ENCODE assay signal across 12 cellular contexts in the genomic region with DNA sequence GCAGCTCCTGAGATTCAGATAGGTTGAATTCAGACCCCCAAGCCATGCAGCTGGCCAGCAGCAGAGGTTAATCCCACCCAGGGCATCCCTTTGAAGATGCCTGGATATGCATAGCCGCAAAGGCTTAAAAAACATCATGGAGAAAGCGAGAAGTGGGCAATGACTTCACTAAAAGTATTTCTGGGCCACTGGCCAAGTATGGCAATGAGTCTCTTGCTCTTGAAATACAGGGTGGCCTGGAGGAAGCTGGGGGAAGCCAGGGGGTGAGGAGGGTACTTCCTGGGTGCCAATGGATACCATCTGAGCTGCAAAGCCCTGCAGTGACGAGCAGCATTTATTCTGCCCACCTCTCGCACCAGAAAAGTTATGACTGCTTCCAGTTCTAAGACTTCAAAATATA.
DNase-seq lines count a peak whose midpoint lies in the region; ATAC-seq and TF ChIP-seq lines count a peak whose summit lies in the region.
"Had no signal": no experiment of that assay in that cellular context is flagged by ENCODE, and none has a peak within 500 bp of the region (broad histone marks: within the 10 kb centered on the region; RNA-seq: fewer than 3 reads in every experiment).

No MANE protein-coding gene starts in this region.

- H3K36me3 ChIP-seq in HEK293 (ENCODE audit: control insufficient read depth in 2 of 2, insufficient read depth in 1 of 2, low read length in 2 of 2) (no peaks in the 10 kb centered on the region), mucosa of descending colon (ENCODE audit: low read depth) (no peaks in the 10 kb centered on the region)
- H3K36me3 ChIP-seq: suprapubic skin had no signal

- H3K4me3 ChIP-seq in HEK293 (ENCODE audit: low read depth, low read length) (no peak overlapping the region), mucosa of descending colon (no peak overlapping the region)
- H3K4me3 ChIP-seq: suprapubic skin had no signal

- ATAC-seq in HG02973 (IDR thresholded peaks at IDR 0.05; ENCODE audit: unreplicated experiment), result no peak
- no peak for ATAC-seq in mucosa of descending colon
- ATAC-seq: left lobe of liver had no signal

- no peaks in the 10 kb centered on the region for H3K4me1 ChIP-seq in HEK293 (ENCODE audit: control insufficient read depth, insufficient read depth, low read length)
- H3K4me1 ChIP-seq in mucosa of descending colon (ENCODE audit: low read depth), result no peaks in the 10 kb centered on the region
- H3K4me1 ChIP-seq: suprapubic skin had no signal

- no peak overlapping the region for H3K27ac ChIP-seq in HEK293 (ENCODE audit: extremely low read depth, low read depth, low read length)
- H3K27ac ChIP-seq: suprapubic skin had no signal

- POLR2A ChIA-PET in HEK293 (lab: Yijun Ruan, JAX), result no interaction called here

- TF ChIP-seq CTCF in HEK293 (tag by site-specific recombination; IDR thresholded peaks at IDR 0.05) (no peak), mucosa of descending colon (IDR thresholded peaks at IDR 0.05) (no peak)

- intact Hi-C loops in mucosa of descending colon (cut with DNase I, micrococcal nuclease), result no loop called here

- DNase-seq in A172 (ENCODE audit: low spot score) (peak; percentile 80), T1000 (lab: John Stamatoyannopoulos, UW) (peak; percentile 89), glomerular visceral epithelial cell (ENCODE audit: extremely low spot score) (peak; percentile 59), HuH-7.5 (ENCODE audit: low spot score) (no peak), mucosa of descending colon (no peak)
- no peak for DNase-seq in activated CD4-positive, alpha-beta T cell treated with anti-CD3 and anti-CD28 coated beads for 4 hours
- DNase-seq: activated CD4-positive, alpha-beta T cell treated with anti-CD3 and anti-CD28 coated beads for 1 hour; NCI-H2171 treated with DMSO at 0.1 percent for 48 hours had no signal

- CTCF ChIA-PET in HEK293 (lab: Yijun Ruan, JAX), result interaction anchor here (0.6 kb wide), 1 partner anchor 111 kb away, joined by 5 read pairs; no protein-coding TSS in a partner anchor

- H3K9me3 ChIP-seq in HEK293 (ENCODE audit: control insufficient read depth, insufficient read depth, low read depth, low read length) (no peaks in the 10 kb centered on the region), mucosa of descending colon (no peaks in the 10 kb centered on the region)
- H3K9me3 ChIP-seq: suprapubic skin had no signal

TF ChIP-seq in HEK293, 187 proteins besides CTCF, POLR2A, EP300 and RAD21:
- TF ChIP-seq ZFP41 (tag by site-specific recombination; IDR thresholded peaks at IDR 0.05; ENCODE audit: borderline replicate concordance) (no peak), ZNF423 (tag by site-specific recombination; IDR thresholded peaks at IDR 0.05) (peak; percentile 42; the same call in 1 of the 2 replicates), KLF16 (tag by site-specific recombination; IDR thresholded peaks at IDR 0.05) (no peak), GLIS1 (tag by site-specific recombination; IDR thresholded peaks at IDR 0.05) (no peak), ZSCAN23 (tag by site-specific recombination; IDR thresholded peaks at IDR 0.05) (no peak), ZNF239 (tag by site-specific recombination; IDR thresholded peaks at IDR 0.05) (no peak), ZNF37A (tag by site-specific recombination; IDR thresholded peaks at IDR 0.05) (no peak)

Comparison
In these comparisons a context has a peak if more than half of its experiments do, and no peak if none do; other contexts are left out.
1. DNase-seq: peak in A172 (single experiment), T1000 (single experiment) and glomerular visceral epithelial cell (single experiment); none in HuH-7.5 (single experiment), activated CD4-positive, alpha-beta T cell treated with anti-CD3 and anti-CD28 coated beads for 4 hours (0 of 2) and mucosa of descending colon (0 of 3).